20 cellular contexts compared by ENCODE assay signal in the genomic region with DNA sequence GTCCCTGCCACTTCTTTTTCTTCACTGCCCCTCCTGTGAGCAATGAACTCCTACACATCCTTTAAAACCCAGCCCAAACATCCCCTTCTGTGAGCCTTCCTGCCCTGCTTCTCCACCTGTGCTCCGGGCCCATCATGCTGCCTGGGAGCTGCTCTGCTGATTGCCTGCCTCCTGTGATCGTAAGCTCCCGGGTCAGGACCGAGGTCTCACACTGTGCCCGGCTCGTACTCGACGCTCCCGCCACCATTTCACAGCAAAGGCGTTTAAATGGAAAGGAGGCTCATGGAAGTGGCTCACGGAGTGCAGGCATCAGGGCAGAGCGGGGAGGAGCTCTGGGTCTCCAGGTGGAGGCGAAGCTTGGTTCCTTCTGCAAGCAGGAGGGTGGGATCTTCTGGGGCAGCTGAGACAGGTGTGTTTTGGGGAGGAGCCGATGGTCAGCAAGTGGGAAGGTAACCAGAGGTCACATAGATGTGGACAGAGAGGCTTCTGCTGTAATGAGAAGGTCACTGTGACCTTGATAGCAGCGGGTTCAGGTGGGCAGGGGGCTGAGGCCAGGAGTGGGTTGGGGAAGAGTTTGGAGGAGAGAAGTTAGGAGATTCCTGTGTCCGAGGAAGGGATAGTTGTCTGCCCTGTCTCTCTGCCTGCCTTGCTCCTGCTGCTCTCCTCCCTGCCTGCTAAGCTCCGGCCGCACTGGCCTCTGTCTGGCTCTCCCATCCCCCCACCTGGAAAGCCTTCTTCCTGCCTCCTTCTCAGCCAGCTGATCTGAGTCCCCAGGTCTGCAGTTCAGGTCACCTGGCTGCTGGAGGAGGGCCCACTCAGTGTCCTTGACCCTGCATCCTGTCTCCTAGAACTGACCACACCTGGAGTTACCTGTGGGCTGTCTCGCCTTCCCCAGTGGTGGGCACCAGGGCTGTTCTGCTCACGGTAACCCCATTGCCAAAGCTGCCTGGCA. TPM values are rescaled to one million over a fixed set of nuclear protein-coding genes. Genes with fewer than 3 reads are reported as not detected.
DNase-seq lines count a peak whose midpoint lies in the region; ATAC-seq, FAIRE-seq and TF ChIP-seq lines count a peak whose summit lies in the region.
"Had no signal": no experiment of that assay in that cellular context is flagged by ENCODE, and none has a peak within 500 bp of the region (broad histone marks: within the 10 kb centered on the region; RNA-seq: fewer than 3 reads in every experiment).

No MANE protein-coding gene starts in this region.

- H3K27ac ChIP-seq in astrocyte (ENCODE audit: low read depth, low read length) (no peak overlapping the region), kidney (ENCODE audit: low read depth in 2 of 2, low read length in 2 of 2) (no peak overlapping the region)
- H3K27ac ChIP-seq: Peyer's patch, tibial nerve had no signal

- H3K79me2 ChIP-seq in astrocyte (ENCODE audit: insufficient read depth, low read length), result no peaks in the 10 kb centered on the region

- H3K9me3 ChIP-seq in astrocyte (ENCODE audit: insufficient read depth, low read depth, low read length), result no peaks in the 10 kb centered on the region
- no peaks in the 10 kb centered on the region for H3K9me3 ChIP-seq in kidney (ENCODE audit: control insufficient read depth in 1 of 2, low read length in 2 of 2)
- H3K9me3 ChIP-seq: Peyer's patch, tibial nerve had no signal

- H3K36me3 Mint-ChIP-seq in astrocyte (ENCODE audit: low read depth, unreplicated experiment), result no peaks in the 10 kb centered on the region
- H3K36me3 Mint-ChIP-seq in progenitor cell of endocrine pancreas (ENCODE audit: insufficient read depth), result no peaks in the 10 kb centered on the region
- H3K36me3 Mint-ChIP-seq: activated naive CD8-positive, alpha-beta T cell; stimulated activated memory B cell treated with anti-CD40 and anti-IgM and Interleukin-4, amounts not matched to agents 10 μg/mL and 1 μg/mL and 100 μg/mL, for 72 hours had no signal

- H3K36me3 ChIP-seq in astrocyte (ENCODE audit: insufficient read depth, low read length) (no peaks in the 10 kb centered on the region), kidney (ENCODE audit: control insufficient read depth in 1 of 2, insufficient read depth in 2 of 2, low read length in 2 of 2) (no peaks in the 10 kb centered on the region)
- H3K36me3 ChIP-seq: Peyer's patch, tibial nerve had no signal

- H3K27me3 ChIP-seq in astrocyte (ENCODE audit: insufficient read depth, low read length), result no peaks in the 10 kb centered on the region
- H3K27me3 ChIP-seq: Peyer's patch, tibial nerve had no signal

- H3K9me3 Mint-ChIP-seq in astrocyte (ENCODE audit: unreplicated experiment) (no peaks in the 10 kb centered on the region), progenitor cell of endocrine pancreas (ENCODE audit: low read depth) (peaks cover under 1% of the 10 kb centered on the region)
- H3K9me3 Mint-ChIP-seq: activated CD4-positive, alpha-beta T cell treated with anti-CD3 and anti-CD28 coated beads, Interleukin-2, amount 10 ng/mL, durations not matched to agents 7 days and 5 days; activated T-cell treated with anti-CD3 and anti-CD28 coated beads, Interleukin-2, amount 50 U/mL, for 24 hours had no signal

- no peak overlapping the region for H3K4me3 ChIP-seq in astrocyte (ENCODE audit: insufficient read depth, low read depth, low read length)
- no peak overlapping the region for H3K4me3 ChIP-seq in kidney (ENCODE audit: low read length in 2 of 2)

- ATAC-seq in GM21825 (IDR thresholded peaks at IDR 0.05; ENCODE audit: unreplicated experiment), result no peak
- ATAC-seq: stimulated activated memory B cell treated with anti-CD40 and anti-IgM and Interleukin-4, amounts not matched to agents 10 μg/mL and 1 μg/mL and 100 μg/mL, for 72 hours had no signal

- H3K9ac ChIP-seq in astrocyte (ENCODE audit: low read length), result no peak overlapping the region
- H3K9ac ChIP-seq in kidney (ENCODE audit: low read length in 2 of 2), result no peak overlapping the region

- H3K27me3 Mint-ChIP-seq in astrocyte (ENCODE audit: low read depth, unreplicated experiment) (peaks cover 34% of the 10 kb centered on the region), progenitor cell of endocrine pancreas (peaks cover 47% of the 10 kb centered on the region)

- FAIRE-seq in astrocyte (lab: Jason Lieb, UNC) (no peak), kidney (lab: Jason Lieb, UNC) (no peak)
- FAIRE-seq: bronchial epithelial cell had no signal

- H3K4me3 Mint-ChIP-seq in astrocyte (ENCODE audit: unreplicated experiment) (no peak overlapping the region), progenitor cell of endocrine pancreas (ENCODE audit: low read depth) (no peak overlapping the region)
- H3K4me3 Mint-ChIP-seq: activated CD4-positive, alpha-beta T cell treated with anti-CD3 and anti-CD28 coated beads, Interleukin-2, amount 10 ng/mL, durations not matched to agents 7 days and 5 days; activated naive CD8-positive, alpha-beta T cell; activated T-cell treated with anti-CD3 and anti-CD28 coated beads, Interleukin-2, amount 50 U/mL, for 24 hours; stimulated activated memory B cell treated with anti-CD40 and anti-IgM and Interleukin-4, amounts not matched to agents 10 μg/mL and 1 μg/mL and 100 μg/mL, for 72 hours had no signal

- H4K20me1 ChIP-seq in astrocyte (ENCODE audit: insufficient read depth, low read length), result no peaks in the 10 kb centered on the region

- H3K27ac Mint-ChIP-seq in astrocyte (ENCODE audit: unreplicated experiment) (no peak overlapping the region), progenitor cell of endocrine pancreas (no peak overlapping the region)
- H3K27ac Mint-ChIP-seq: activated CD4-positive, alpha-beta T cell treated with anti-CD3 and anti-CD28 coated beads, Interleukin-2, amount 10 ng/mL, durations not matched to agents 7 days and 5 days; activated naive CD8-positive, alpha-beta T cell; activated T-cell treated with anti-CD3 and anti-CD28 coated beads, Interleukin-2, amount 50 U/mL, for 24 hours; stimulated activated memory B cell treated with anti-CD40 and anti-IgM and Interleukin-4, amounts not matched to agents 10 μg/mL and 1 μg/mL and 100 μg/mL, for 72 hours had no signal

- no peak overlapping the region for H2AFZ ChIP-seq in astrocyte (ENCODE audit: low read depth, low read length)

- TF ChIP-seq CTCF in astrocyte (IDR thresholded peaks at IDR 0.05; ENCODE audit: insufficient read depth, low read depth, low read length) (no peak), kidney (IDR thresholded peaks at IDR 0.05; ENCODE audit: borderline replicate concordance, extremely low read depth, insufficient read depth) (no peak), progenitor cell of endocrine pancreas (IDR thresholded peaks at IDR 0.05; ENCODE audit: unreplicated experiment) (no peak)

- intact Hi-C loops in kidney (cut with DNase I), result no loop called here

- H3K4me1 ChIP-seq in astrocyte (ENCODE audit: insufficient read depth, low read length) (peaks cover 17% of the 10 kb centered on the region), kidney (ENCODE audit: control insufficient read depth in 1 of 2, insufficient read depth in 1 of 2, low read depth in 1 of 2, low read length in 2 of 2) (peaks cover 0 to 3% of the 10 kb centered on the region in 2 donors)

- H3K4me1 Mint-ChIP-seq in astrocyte (ENCODE audit: low read depth, unreplicated experiment) (peaks cover 24% of the 10 kb centered on the region), progenitor cell of endocrine pancreas (ENCODE audit: low read depth) (peaks cover 29% of the 10 kb centered on the region)
- H3K4me1 Mint-ChIP-seq: activated CD4-positive, alpha-beta T cell treated with anti-CD3 and anti-CD28 coated beads, Interleukin-2, amount 10 ng/mL, durations not matched to agents 7 days and 5 days; stimulated activated memory B cell treated with anti-CD40 and anti-IgM and Interleukin-4, amounts not matched to agents 10 μg/mL and 1 μg/mL and 100 μg/mL, for 72 hours had no signal

- peak; percentile 18 for DNase-seq in NCI-H2029 (lab: John Stamatoyannopoulos, UW)
- DNase-seq in NCI-H2029 treated with DMSO at 0.1 percent for 48 hours (lab: John Stamatoyannopoulos, UW), result no peak
- no peak for DNase-seq in astrocyte (ENCODE audit: low read depth)
- DNase-seq in kidney, result peak; percentile 55
- peak; percentile 7 for DNase-seq in progenitor cell of endocrine pancreas (ENCODE audit: low spot score, unreplicated experiment)
- no peak for DNase-seq in NCI-H2196 treated with DMSO at 0.1 percent for 48 hours (lab: John Stamatoyannopoulos, UW; ENCODE audit: unreplicated experiment)
- DNase-seq in NCI-H1105 treated with DMSO at 0.1 percent for 48 hours (lab: John Stamatoyannopoulos, UW), result no peak
- DNase-seq: 8988T; activated CD4-positive, alpha-beta T cell treated with anti-CD3 and anti-CD28 coated beads, Interleukin-2, amount 10 ng/mL, durations not matched to agents 7 days and 5 days; activated T-cell treated with anti-CD3 and anti-CD28 coated beads, Interleukin-2, amount 50 U/mL, for 24 hours; effector CD4-positive, alpha-beta T cell; MV-4-11; NCI-H2107 had no signal

- H3K4me2 ChIP-seq in astrocyte (ENCODE audit: low read length), result peak overlapping the region; percentile 76

RNA-seq across cellular contexts. Expression of gene FRMD1, which starts 52.7 kb away (rescaled TPM):
- not detected in 2 replicates for total RNA-seq in astrocyte
- total RNA-seq in kidney, result 1.1 TPM
- polyA plus RNA-seq in kidney (ENCODE audit: insufficient read depth, low read depth, low replicate concordance), result 7.5 TPM
- total RNA-seq in progenitor cell of endocrine pancreas, result not detected in 2 replicates
- total RNA-seq: activated CD4-positive, alpha-beta T cell treated with anti-CD3 and anti-CD28 coated beads, Interleukin-2, amount 10 ng/mL, durations not matched to agents 7 days and 5 days; bronchial epithelial cell had no signal
- polyA plus RNA-seq: BJ had no signal

Comparison
In these comparisons a context has a peak if more than half of its experiments do, and no peak if none do; other contexts are left out.
1. DNase-seq: peak in NCI-H2029 (single experiment), kidney (single experiment) and progenitor cell of endocrine pancreas (single experiment); none in NCI-H2029 treated with DMSO at 0.1 percent for 48 hours (single experiment), astrocyte (single experiment), NCI-H2196 treated with DMSO at 0.1 percent for 48 hours (single experiment) and NCI-H1105 treated with DMSO at 0.1 percent for 48 hours (single experiment).